In the genomic region with DNA sequence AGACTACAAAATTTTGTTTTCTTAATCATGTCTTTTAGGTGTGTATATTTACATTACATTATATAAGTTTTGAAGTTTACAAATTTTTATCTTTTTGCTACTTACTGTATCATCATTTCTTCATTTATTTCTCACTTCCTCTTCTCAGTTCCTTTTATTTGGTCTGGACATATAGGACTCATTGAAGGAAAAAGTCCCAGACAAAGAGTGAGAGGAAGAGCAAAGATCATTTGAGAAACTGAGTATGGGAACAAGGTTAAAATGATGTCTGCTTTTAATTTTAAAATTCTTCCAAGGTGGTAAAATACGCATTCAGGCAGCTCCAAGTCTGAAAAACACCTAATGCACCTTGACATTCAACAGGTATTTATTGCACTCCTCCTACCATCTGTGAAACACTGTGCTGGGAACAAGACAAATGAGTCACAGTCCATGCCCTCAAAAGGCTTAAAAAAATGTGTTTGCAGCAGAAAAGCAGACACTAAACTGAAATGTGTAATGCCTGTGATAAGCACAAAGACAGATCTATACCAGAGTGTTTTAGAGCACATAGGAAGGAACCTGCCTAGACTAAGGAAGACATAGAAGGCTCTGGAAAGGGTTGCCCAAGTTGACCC, we compare ENCODE assay signal across 13 cellular contexts.
A peak's percentile ranks its signal among the peaks of the same experiment; 100 is the strongest.
DNase-seq lines count a peak whose midpoint lies in the region; ATAC-seq, FAIRE-seq and TF ChIP-seq lines count a peak whose summit lies in the region.
"Had no signal": no experiment of that assay in that cellular context is flagged by ENCODE, and none has a peak within 500 bp of the region (broad histone marks: within the 10 kb centered on the region; RNA-seq: fewer than 3 reads in every experiment).

No MANE protein-coding gene starts in this region.

- in situ Hi-C loops in KBM-7 (cut with MboI; ENCODE audit: low pct_unique_long_range_greater_than_20kb, low sequenced_read_pairs) = no loop called here

- H3K9ac ChIP-seq in astrocyte (ENCODE audit: low read length) (no peak overlapping the region), smooth muscle cell (ENCODE audit: low read depth) (no peak overlapping the region)

- no peak overlapping the region for H3K4me3 Mint-ChIP-seq in astrocyte (ENCODE audit: unreplicated experiment)
- H3K4me3 Mint-ChIP-seq: activated naive CD8-positive, alpha-beta T cell; CD4-positive, CD25-positive, alpha-beta regulatory T cell had no signal

- DNase-seq in KBM-7 = peak; percentile 12
- DNase-seq in astrocyte (ENCODE audit: low read depth) = peak; percentile 59
- DNase-seq in smooth muscle cell (lab: John Stamatoyannopoulos, UW; ENCODE audit: unreplicated experiment) = no peak
- no peak for DNase-seq in effector memory CD4-positive, alpha-beta T cell
- no peak for DNase-seq in activated CD8-positive, alpha-beta memory T cell treated with anti-CD3 and anti-CD28 coated beads, Interleukin-2, amount 50 U/mL, for 48 hours
- no peak for DNase-seq in D721Med (ENCODE audit: insufficient read length, low spot score)
- DNase-seq: CD4-positive, CD25-positive, alpha-beta regulatory T cell; cortex of kidney; Kasumi-1 had no signal

- peaks cover 6% of the 10 kb centered on the region for H3K36me3 Mint-ChIP-seq in astrocyte (ENCODE audit: low read depth, unreplicated experiment)
- H3K36me3 Mint-ChIP-seq: activated naive CD8-positive, alpha-beta T cell; CD4-positive, CD25-positive, alpha-beta regulatory T cell had no signal

- no peaks in the 10 kb centered on the region for H3K79me2 ChIP-seq in astrocyte (ENCODE audit: insufficient read depth, low read length)
- H3K79me2 ChIP-seq in smooth muscle cell (ENCODE audit: low read depth) = no peaks in the 10 kb centered on the region

- H3F3A ChIP-seq in smooth muscle cell (ENCODE audit: low read depth) = peaks cover 8% of the 10 kb centered on the region

- H2AFZ ChIP-seq in astrocyte (ENCODE audit: low read depth, low read length) (no peak overlapping the region), smooth muscle cell (ENCODE audit: low read depth) (no peak overlapping the region)

- H3K9me3 ChIP-seq in astrocyte (ENCODE audit: insufficient read depth, low read depth, low read length) (no peaks in the 10 kb centered on the region), smooth muscle cell (replicated peaks; ENCODE audit: low read depth) (no peaks in the 10 kb centered on the region)
- no peaks in the 10 kb centered on the region for H3K9me3 ChIP-seq in effector memory CD4-positive, alpha-beta T cell (ENCODE audit: control insufficient read depth, low read length)
- H3K9me3 ChIP-seq: HAP-1, Peyer's patch had no signal

- peak overlapping the region; percentile 64 for H3K27ac Mint-ChIP-seq in astrocyte (ENCODE audit: unreplicated experiment)
- H3K27ac Mint-ChIP-seq: activated naive CD8-positive, alpha-beta T cell; CD4-positive, CD25-positive, alpha-beta regulatory T cell had no signal

- peaks cover 5% of the 10 kb centered on the region for H3K4me1 ChIP-seq in astrocyte (ENCODE audit: insufficient read depth, low read length)
- H3K4me1 ChIP-seq in smooth muscle cell (ENCODE audit: low read depth) = peaks cover 12% of the 10 kb centered on the region
- no peaks in the 10 kb centered on the region for H3K4me1 ChIP-seq in effector memory CD4-positive, alpha-beta T cell (ENCODE audit: control insufficient read depth, insufficient read depth, low read length, poor library complexity, severe bottlenecking)
- H3K4me1 ChIP-seq: HAP-1 had no signal

- no peak for TF ChIP-seq CTCF in astrocyte (IDR thresholded peaks at IDR 0.05; ENCODE audit: insufficient read depth, low read depth, low read length)
- no peak for TF ChIP-seq CTCF in smooth muscle cell (IDR thresholded peaks at IDR 0.05; ENCODE audit: borderline replicate concordance, insufficient read depth, poor library complexity, severe bottlenecking)
- no peak for TF ChIP-seq CTCF in D721Med (IDR thresholded peaks at IDR 0.05; ENCODE audit: insufficient read depth, missing control alignments)

- H3K4me2 ChIP-seq in astrocyte (ENCODE audit: low read length) (no peak overlapping the region), smooth muscle cell (peak overlapping the region; percentile 58)

- H4K20me1 ChIP-seq in astrocyte (ENCODE audit: insufficient read depth, low read length) = no peaks in the 10 kb centered on the region
- H4K20me1 ChIP-seq in smooth muscle cell (ENCODE audit: low read depth) = peaks cover 7% of the 10 kb centered on the region

- H3K9me3 Mint-ChIP-seq in astrocyte (ENCODE audit: unreplicated experiment) = no peaks in the 10 kb centered on the region

- no peaks in the 10 kb centered on the region for H3K27me3 ChIP-seq in astrocyte (ENCODE audit: insufficient read depth, low read length)
- H3K27me3 ChIP-seq in smooth muscle cell (ENCODE audit: low read depth) = no peaks in the 10 kb centered on the region
- H3K27me3 ChIP-seq in effector memory CD4-positive, alpha-beta T cell (replicated peaks; ENCODE audit: control insufficient read depth, insufficient read depth, low read length, poor library complexity, severe bottlenecking) = no peaks in the 10 kb centered on the region
- H3K27me3 ChIP-seq: Peyer's patch had no signal

- no peak overlapping the region for H3K27ac ChIP-seq in astrocyte (ENCODE audit: low read depth, low read length)
- peak overlapping the region; percentile 77 for H3K27ac ChIP-seq in smooth muscle cell (ENCODE audit: low read depth)
- no peak overlapping the region for H3K27ac ChIP-seq in effector memory CD4-positive, alpha-beta T cell (ENCODE audit: insufficient read depth, low read length, poor library complexity, severe bottlenecking)

- H3K36me3 ChIP-seq in astrocyte (ENCODE audit: insufficient read depth, low read length) = no peaks in the 10 kb centered on the region
- H3K36me3 ChIP-seq in smooth muscle cell (ENCODE audit: low read depth) = no peaks in the 10 kb centered on the region
- H3K36me3 ChIP-seq in effector memory CD4-positive, alpha-beta T cell (ENCODE audit: control insufficient read depth, insufficient read depth, low read length) = no peaks in the 10 kb centered on the region
- H3K36me3 ChIP-seq: HAP-1, Peyer's patch had no signal

- ATAC-seq in GM19463 (IDR thresholded peaks at IDR 0.05; ENCODE audit: unreplicated experiment) = peak; percentile 62

- peaks cover 19% of the 10 kb centered on the region for H3K4me1 Mint-ChIP-seq in astrocyte (ENCODE audit: low read depth, unreplicated experiment)
- H3K4me1 Mint-ChIP-seq: CD4-positive, CD25-positive, alpha-beta regulatory T cell had no signal

- FAIRE-seq in astrocyte (lab: Jason Lieb, UNC) = no peak
- no peak for FAIRE-seq in D721Med (lab: Jason Lieb, UNC)

- H3K27me3 Mint-ChIP-seq in astrocyte (ENCODE audit: low read depth, unreplicated experiment) = no peaks in the 10 kb centered on the region
- H3K27me3 Mint-ChIP-seq: CD4-positive, CD25-positive, alpha-beta regulatory T cell had no signal

- 36% methylated on average over 1 of the region's 1 CpG for WGBS in smooth muscle cell (ENCODE audit: low lambda C conversion rate)

- no peak overlapping the region for H3K4me3 ChIP-seq in astrocyte (ENCODE audit: insufficient read depth, low read depth, low read length)
- peak overlapping the region; percentile 11 for H3K4me3 ChIP-seq in smooth muscle cell
- no peak overlapping the region for H3K4me3 ChIP-seq in effector memory CD4-positive, alpha-beta T cell (ENCODE audit: insufficient read depth, low read depth, low read length, poor library complexity, severe bottlenecking)
- H3K4me3 ChIP-seq: HAP-1, Peyer's patch had no signal

Comparison
In these comparisons a context has a peak if more than half of its experiments do, and no peak if none do; other contexts are left out.
1. DNase-seq: peak in KBM-7 (single experiment) and astrocyte (single experiment); none in smooth muscle cell (single experiment), effector memory CD4-positive, alpha-beta T cell (0 of 3), activated CD8-positive, alpha-beta memory T cell treated with anti-CD3 and anti-CD28 coated beads, Interleukin-2, amount 50 U/mL, for 48 hours (single experiment) and D721Med (single experiment).